Comparison of ENCODE assay signal across 8 cellular contexts in genomic region chr6:138115877-138116660, GRCh38. TPM values are rescaled to one million over a fixed set of nuclear protein-coding genes. Genes with fewer than 3 reads are reported as not detected.
DNase-seq lines count a peak whose midpoint lies in the region; ATAC-seq and TF ChIP-seq lines count a peak whose summit lies in the region.

No MANE protein-coding gene starts in this region.

- peak; percentile 66 for TF ChIP-seq CTCF in MM.1S (IDR thresholded peaks at IDR 0.05; ENCODE audit: low read length)
- peak; percentile 81 for TF ChIP-seq CTCF in RWPE2 (IDR thresholded peaks at IDR 0.05; ENCODE audit: poor library complexity, severe bottlenecking)
- peak; percentile 75 for TF ChIP-seq CTCF in left ventricle myocardium inferior (IDR thresholded peaks at IDR 0.05; ENCODE audit: borderline replicate concordance)
- TF ChIP-seq CTCF in retinal pigment epithelial cell (conservative IDR thresholded peaks at IDR 0.05; ENCODE audit: low read depth, low read length), result peak; percentile 60

- H3K4me1 ChIP-seq in MM.1S (ENCODE audit: low read length) (peaks cover 18% of the 10 kb centered on the region), RWPE2 (ENCODE audit: insufficient read depth, poor library complexity, severe bottlenecking) (no peaks in the 10 kb centered on the region), left ventricle myocardium inferior (no peaks in the 10 kb centered on the region)

- H3K9ac ChIP-seq in MM.1S (ENCODE audit: low read length), result peak overlapping the region; percentile 30

- peaks cover 12% of the 10 kb centered on the region for H3F3A ChIP-seq in MM.1S (ENCODE audit: insufficient read depth, low read length)

- no peaks in the 10 kb centered on the region for H3K79me2 ChIP-seq in MM.1S (ENCODE audit: low read length)

- no peaks in the 10 kb centered on the region for H3K9me3 ChIP-seq in MM.1S (replicated peaks; ENCODE audit: insufficient read depth, low read length)
- no peaks in the 10 kb centered on the region for H3K9me3 ChIP-seq in RWPE2 (ENCODE audit: severe bottlenecking)
- H3K9me3 ChIP-seq in left ventricle myocardium inferior (replicated peaks), result no peaks in the 10 kb centered on the region

- intact Hi-C loops in left ventricle myocardium inferior (cut with micrococcal nuclease), result loop anchor here (5.0 to 10.0 kb wide), 3 partner anchors 171 to 469 kb away; partner anchors contain the start of gene HEBP2

- H3K4me2 ChIP-seq in MM.1S (ENCODE audit: low read depth, low read length), result peak overlapping the region; percentile 89

- H4K20me1 ChIP-seq in MM.1S (ENCODE audit: insufficient read depth, low read length), result no peaks in the 10 kb centered on the region

- H3K27me3 ChIP-seq in MM.1S (replicated peaks; ENCODE audit: insufficient read depth, low read length) (no peaks in the 10 kb centered on the region), RWPE2 (ENCODE audit: insufficient read depth, poor library complexity, severe bottlenecking) (no peaks in the 10 kb centered on the region), left ventricle myocardium inferior (ENCODE audit: low read depth) (peaks cover 15% of the 10 kb centered on the region)

- H3K4me3 ChIP-seq in MM.1S (ENCODE audit: low read length), result peak overlapping the region; percentile 39
- no peak overlapping the region for H3K4me3 ChIP-seq in RWPE2 (ENCODE audit: severe bottlenecking)
- no peak overlapping the region for H3K4me3 ChIP-seq in left ventricle myocardium inferior
- H3K4me3 ChIP-seq in retinal pigment epithelial cell (ENCODE audit: low read length), result no peak overlapping the region

- H2AFZ ChIP-seq in MM.1S (ENCODE audit: low read length), result peak overlapping the region; percentile 60

- DNase-seq in DMS79 treated with DMSO at 0.1 percent for 48 hours (lab: John Stamatoyannopoulos, UW) (peak; percentile 92), MM.1S (peak; percentile 77), RWPE2 (ENCODE audit: low spot score) (no peak), amniotic stem cell (lab: John Stamatoyannopoulos, UW) (peak; percentile 64), left ventricle myocardium inferior (no peak), retinal pigment epithelial cell (ENCODE audit: low read depth) (no peak)

- ATAC-seq in GM21786 (IDR thresholded peaks at IDR 0.05; ENCODE audit: unreplicated experiment), result peak; percentile 76
- ATAC-seq in RWPE2 (ENCODE audit: low read depth), result peak; percentile 73
- no peak for ATAC-seq in HG03025 (IDR thresholded peaks at IDR 0.05; ENCODE audit: low FRiP score, unreplicated experiment)

- H3K9me2 ChIP-seq in MM.1S (replicated peaks; ENCODE audit: insufficient read depth, low read length), result no peaks in the 10 kb centered on the region

- peak overlapping the region; percentile 69 for H3K27ac ChIP-seq in MM.1S (ENCODE audit: low read length)
- H3K27ac ChIP-seq in RWPE2 (ENCODE audit: poor library complexity, severe bottlenecking), result no peak overlapping the region
- H3K27ac ChIP-seq in left ventricle myocardium inferior (replicated peaks), result no peak overlapping the region

- H3K36me3 ChIP-seq in MM.1S (replicated peaks; ENCODE audit: insufficient read depth, low read length), result no peaks in the 10 kb centered on the region
- H3K36me3 ChIP-seq in RWPE2 (ENCODE audit: low read depth), result no peaks in the 10 kb centered on the region
- H3K36me3 ChIP-seq in left ventricle myocardium inferior, result no peaks in the 10 kb centered on the region

RNA-seq across cellular contexts. Expression of gene PERP, which starts 8.8 kb away (rescaled TPM):
- 53.9 TPM for total RNA-seq in left ventricle myocardium inferior

RNA-seq across cellular contexts. Expression of gene ARFGEF3, which starts 45.7 kb away (rescaled TPM):
- 2.0 TPM for total RNA-seq in left ventricle myocardium inferior

Comparison
In these comparisons a context has a peak if more than half of its experiments do, and no peak if none do; other contexts are left out.
1. DNase-seq: peak in DMS79 treated with DMSO at 0.1 percent for 48 hours (single experiment), MM.1S (single experiment) and amniotic stem cell (single experiment); none in RWPE2 (single experiment), left ventricle myocardium inferior (single experiment) and retinal pigment epithelial cell (single experiment).
2. Peak in every context shown above with its lines, with median percentiles within 50 percentile points of each other: CTCF ChIP-seq.